8 cellular contexts compared by ENCODE assay signal in genomic region chr4:47836655-47837581, GRCh38. TPM values are rescaled to one million over a fixed set of nuclear protein-coding genes. Genes with fewer than 3 reads are reported as not detected.
DNase-seq lines count a peak whose midpoint lies in the region; ATAC-seq and TF ChIP-seq lines count a peak whose summit lies in the region.

No MANE protein-coding gene starts in this region.

- peak; percentile 81 for TF ChIP-seq CTCF in GM13977 (IDR thresholded peaks at IDR 0.05; ENCODE audit: extremely low read depth, insufficient read depth, missing control alignments)
- peak; percentile 71 to 82 for TF ChIP-seq CTCF in brain (conservative IDR thresholded peaks at IDR 0.05)
- TF ChIP-seq CTCF in retinal pigment epithelial cell (conservative IDR thresholded peaks at IDR 0.05; ENCODE audit: low read depth, low read length) = peak; percentile 79

- H3K9me3 ChIP-seq in iPS DF 6.9 (ENCODE audit: control insufficient read depth, insufficient read depth, low read length) = no peaks in the 10 kb centered on the region

- in situ Hi-C loops in GM13977 (cut with MboI; ENCODE audit: low pct_unique_long_range_greater_than_20kb, low sequenced_read_pairs, unreplicated experiment) = loop anchor here (25.0 kb wide), 1 partner anchor 125 kb away; no protein-coding TSS in a partner anchor

- no CpG with 5 or more reads among the region's 54 CpGs for WGBS in iPS DF 6.9 (ENCODE audit: insufficient coverage, insufficient read length)

- H3K4me1 ChIP-seq in iPS DF 6.9 (ENCODE audit: control insufficient read depth, insufficient read depth, low read length) = 0 out of 2 replicates have a peak, but pooled peaks cover 3% of the 10 kb centered on the region

- peak; percentile 69 for DNase-seq in GM13977 (ENCODE audit: low spot score)
- DNase-seq in NCI-H1105 (lab: John Stamatoyannopoulos, UW) = peak; percentile 65
- DNase-seq in T1000 (lab: John Stamatoyannopoulos, UW) = peak; percentile 40
- DNase-seq in iPS DF 6.9 (ENCODE audit: low read depth, low spot score) = peak; percentile 63
- peak; percentile 51 for DNase-seq in retinal pigment epithelial cell (ENCODE audit: low read depth)
- DNase-seq in GF-D8 (lab: John Stamatoyannopoulos, UW) = no peak

- H3K27me3 ChIP-seq in iPS DF 6.9 (ENCODE audit: control insufficient read depth, insufficient read depth, low read length) = no peaks in the 10 kb centered on the region

- peaks cover 10 to 15% (median 14%) of the 10 kb centered on the region in 5 experiments for H3K9me3 Mint-ChIP-seq in brain

- peaks cover 5% of the 10 kb centered on the region for H3K36me3 Mint-ChIP-seq in brain

- H3K4me3 ChIP-seq in iPS DF 6.9 (ENCODE audit: low read length) = peak overlapping the region; percentile 56
- H3K4me3 ChIP-seq in retinal pigment epithelial cell (ENCODE audit: low read length) = peak overlapping the region; percentile 68

- peak; percentile 72 for ATAC-seq in HG02759 (IDR thresholded peaks at IDR 0.05; ENCODE audit: unreplicated experiment)

- peak overlapping the region in 2 of 5 experiments; percentile 34 to 53 for H3K27ac Mint-ChIP-seq in brain

- peaks cover 27% of the 10 kb centered on the region for H3K4me1 Mint-ChIP-seq in brain

- no peak overlapping the region for H3K27ac ChIP-seq in iPS DF 6.9 (ENCODE audit: low read length)

- H3K27me3 Mint-ChIP-seq in brain = peaks cover 59% of the 10 kb centered on the region

- H3K4me3 Mint-ChIP-seq in brain = peak overlapping the region; percentile 84 to 90 (median 85)

- no peaks in the 10 kb centered on the region; the same call in 1 of the 2 replicates for H3K36me3 ChIP-seq in iPS DF 6.9 (ENCODE audit: control insufficient read depth, insufficient read depth, low read length)

RNA-seq across cellular contexts. Expression of gene CORIN, which starts 0.9 kb away (rescaled TPM):
- polyA plus RNA-seq in brain (ENCODE audit: insufficient read depth, low read depth, low replicate concordance) = not detected
